8 cellular contexts compared by ENCODE assay signal in the genomic region with DNA sequence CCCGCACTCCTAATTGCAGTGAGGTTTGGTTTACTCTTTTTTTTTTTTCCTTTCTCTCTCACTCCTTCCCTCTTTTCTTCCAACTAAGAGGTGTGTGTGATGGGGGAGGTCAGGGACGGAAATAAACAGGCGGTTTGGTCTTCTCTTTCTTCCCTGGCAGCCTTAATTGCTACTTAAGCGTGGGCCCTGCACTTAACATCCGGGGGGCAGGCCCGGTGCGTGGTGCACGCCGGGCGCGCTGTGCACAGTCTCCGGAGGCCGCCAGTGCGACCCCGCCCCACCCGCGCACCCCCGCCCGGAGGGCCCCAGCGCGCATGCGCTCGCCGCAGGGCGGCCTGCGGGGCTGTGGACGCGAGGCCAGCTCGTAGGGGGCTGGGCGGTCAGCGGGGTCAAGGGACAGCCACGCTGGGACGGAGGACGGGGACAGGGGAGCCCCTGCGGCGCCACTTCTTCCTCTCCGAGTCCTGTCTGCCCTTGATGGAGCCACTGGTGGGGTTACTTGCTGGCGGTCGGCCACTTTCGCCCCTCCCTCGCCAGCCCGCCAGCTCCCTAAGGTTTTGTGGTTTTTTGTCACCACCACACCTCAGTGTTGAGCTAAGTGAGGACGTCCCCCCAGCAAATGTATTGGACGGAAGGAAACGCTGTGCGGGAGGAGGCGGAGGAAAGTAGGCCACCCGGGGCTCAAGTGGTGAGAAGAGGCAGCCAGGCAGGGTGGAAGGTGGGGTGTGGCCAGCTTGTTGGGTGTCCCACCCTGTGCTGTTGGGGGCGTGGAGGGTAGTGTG.
DNase-seq lines count a peak whose midpoint lies in the region; ATAC-seq and TF ChIP-seq lines count a peak whose summit lies in the region.

No MANE protein-coding gene starts in this region.

- H3K9me3 ChIP-seq in SK-N-MC (ENCODE audit: low read depth, low read length) (no peaks in the 10 kb centered on the region), skeletal muscle satellite cell (replicated peaks; ENCODE audit: low read length) (no peaks in the 10 kb centered on the region), WERI-Rb-1 (ENCODE audit: severe bottlenecking) (no peaks in the 10 kb centered on the region)

- H3K9me3 Mint-ChIP-seq in activated naive CD8-positive, alpha-beta T cell treated with anti-CD3 and anti-CD28 coated beads, Interleukin-2, amount 50 U/mL, for 24 hours: no peaks in the 10 kb centered on the region

- peaks cover 83% of the 10 kb centered on the region for H3K27me3 ChIP-seq in skeletal muscle satellite cell (ENCODE audit: control insufficient read depth, insufficient read depth, low read length)
- no peaks in the 10 kb centered on the region for H3K27me3 ChIP-seq in WERI-Rb-1 (ENCODE audit: insufficient read depth, low read depth, severe bottlenecking)

- no peaks in the 10 kb centered on the region for H3K36me3 Mint-ChIP-seq in activated naive CD8-positive, alpha-beta T cell treated with anti-CD3 and anti-CD28 coated beads, Interleukin-2, amount 50 U/mL, for 24 hours (ENCODE audit: low read depth)

- peak overlapping the region; percentile 98 for H3K27ac Mint-ChIP-seq in activated naive CD8-positive, alpha-beta T cell treated with anti-CD3 and anti-CD28 coated beads, Interleukin-2, amount 50 U/mL, for 24 hours

- H3K27ac ChIP-seq in SK-N-MC (no peak overlapping the region), WERI-Rb-1 (no peak overlapping the region)

- peak overlapping the region; percentile 80 for H3K4me3 Mint-ChIP-seq in activated naive CD8-positive, alpha-beta T cell treated with anti-CD3 and anti-CD28 coated beads, Interleukin-2, amount 50 U/mL, for 24 hours

- peak; percentile 80 to 89 for DNase-seq in NCI-H2081 (lab: John Stamatoyannopoulos, UW)
- no peak for DNase-seq in NCI-H2081 treated with DMSO at 0.1 percent for 48 hours (lab: John Stamatoyannopoulos, UW)
- peak; percentile 63 for DNase-seq in Jurkat, Clone E6-1 (ENCODE audit: low read depth, low spot score)
- DNase-seq in SK-N-MC (ENCODE audit: low read depth, low spot score): no peak
- peak; percentile 83 for DNase-seq in activated naive CD8-positive, alpha-beta T cell treated with anti-CD3 and anti-CD28 coated beads, Interleukin-2, amount 50 U/mL, for 24 hours
- DNase-seq in hypothalamus (lab: John Stamatoyannopoulos, UW): peak in 42 of 51 donors; percentile 6 to 73 (median 42)
- no peak for DNase-seq in WERI-Rb-1

- peak overlapping the region; percentile 53 for H3K4me3 ChIP-seq in Jurkat, Clone E6-1 (ENCODE audit: low read length)
- H3K4me3 ChIP-seq in SK-N-MC: peak overlapping the region; percentile 30
- peak overlapping the region; percentile 56 for H3K4me3 ChIP-seq in skeletal muscle satellite cell (ENCODE audit: low read length)
- H3K4me3 ChIP-seq in WERI-Rb-1 (ENCODE audit: low read depth, low read length): no peak overlapping the region

- H3K27me3 Mint-ChIP-seq in activated naive CD8-positive, alpha-beta T cell treated with anti-CD3 and anti-CD28 coated beads, Interleukin-2, amount 50 U/mL, for 24 hours: peaks cover 2% of the 10 kb centered on the region

- H3K4me1 Mint-ChIP-seq in activated naive CD8-positive, alpha-beta T cell treated with anti-CD3 and anti-CD28 coated beads, Interleukin-2, amount 50 U/mL, for 24 hours: peaks cover 65% of the 10 kb centered on the region

- peak; percentile 94 for ATAC-seq in activated naive CD8-positive, alpha-beta T cell treated with anti-CD3 and anti-CD28 coated beads, Interleukin-2, amount 50 U/mL, for 24 hours

- no peak for TF ChIP-seq CTCF in WERI-Rb-1 (IDR thresholded peaks at IDR 0.05; ENCODE audit: low read depth, low read length)

- no peaks in the 10 kb centered on the region for H3K36me3 ChIP-seq in SK-N-MC (ENCODE audit: insufficient read depth, low read length)
- no peaks in the 10 kb centered on the region for H3K36me3 ChIP-seq in skeletal muscle satellite cell (ENCODE audit: insufficient read depth, low read length)
- H3K36me3 ChIP-seq in WERI-Rb-1: no peaks in the 10 kb centered on the region

- H3K9ac ChIP-seq in SK-N-MC (ENCODE audit: insufficient read length) (no peak overlapping the region), skeletal muscle satellite cell (ENCODE audit: low read depth, low read length) (no peak overlapping the region)

- H3K4me2 ChIP-seq in skeletal muscle satellite cell (ENCODE audit: low read length): peak overlapping the region; percentile 79

- H3K4me1 ChIP-seq in skeletal muscle satellite cell (ENCODE audit: control insufficient read depth, insufficient read depth, low read length): peaks cover 3% of the 10 kb centered on the region

Comparison
In these comparisons a context has a peak if more than half of its experiments do, and no peak if none do; other contexts are left out.
1. DNase-seq: peak in NCI-H2081 (2 of 2), Jurkat, Clone E6-1 (single experiment), activated naive CD8-positive, alpha-beta T cell treated with anti-CD3 and anti-CD28 coated beads, Interleukin-2, amount 50 U/mL, for 24 hours (single experiment) and hypothalamus (42 of 51); none in NCI-H2081 treated with DMSO at 0.1 percent for 48 hours (single experiment), SK-N-MC (single experiment) and WERI-Rb-1 (single experiment).